ENCODE assay signal across 10 cellular contexts in genomic region chr3:46717447-46718231, GRCh38. TPM values are rescaled to one million over a fixed set of nuclear protein-coding genes. Genes with fewer than 3 reads are reported as not detected.
DNase-seq lines count a peak whose midpoint lies in the region; ATAC-seq and TF ChIP-seq lines count a peak whose summit lies in the region.
"Had no signal": no experiment of that assay in that cellular context is flagged by ENCODE, and none has a peak within 500 bp of the region (broad histone marks: within the 10 kb centered on the region; RNA-seq: fewer than 3 reads in every experiment).

Gene PRSS50 (minus strand): TSS chr3:46717869. CDS start chr3:46717824, 45 bp downstream.

- TF ChIP-seq CTCF in AG10803 (conservative IDR thresholded peaks at IDR 0.05; ENCODE audit: low read length), result peak; percentile 7; the same call in 1 of the 2 replicates
- peak; percentile 27 for TF ChIP-seq CTCF in natural killer cell (IDR thresholded peaks at IDR 0.05)

- CTCF ChIA-PET in CD8-positive, alpha-beta memory T cell (lab: Charles Lee), result no interaction called here

- POLR2A ChIA-PET in activated naive CD8-positive, alpha-beta T cell treated with anti-CD3 and anti-CD28 coated beads, Interleukin-2, amount 10 ng/mL, durations not matched to agents 7 days and 5 days (lab: Charles Lee), result no interaction called here
- POLR2A ChIA-PET in CD8-positive, alpha-beta memory T cell (lab: Charles Lee), result no interaction called here

- H3K4me1 Mint-ChIP-seq in activated naive CD8-positive, alpha-beta T cell treated with anti-CD3 and anti-CD28 coated beads, Interleukin-2, amount 10 ng/mL, durations not matched to agents 7 days and 5 days, result no peaks in the 10 kb centered on the region
- H3K4me1 Mint-ChIP-seq in natural killer cell, result peaks cover 0 to 4% of the 10 kb centered on the region in 2 donors
- H3K4me1 Mint-ChIP-seq in CD8-positive, alpha-beta memory T cell, result no peaks in the 10 kb centered on the region

- no peaks in the 10 kb centered on the region for H3K4me1 ChIP-seq in CD8-positive, alpha-beta memory T cell (ENCODE audit: insufficient read depth, low read length)

- H3K36me3 ChIP-seq in H7 (replicated peaks; ENCODE audit: control insufficient read depth, insufficient read depth, low read length), result no peaks in the 10 kb centered on the region
- H3K36me3 ChIP-seq in CD8-positive, alpha-beta memory T cell (ENCODE audit: insufficient read depth, low read length), result no peaks in the 10 kb centered on the region

- peaks cover 21% of the 10 kb centered on the region for H3K27me3 Mint-ChIP-seq in activated naive CD8-positive, alpha-beta T cell treated with anti-CD3 and anti-CD28 coated beads, Interleukin-2, amount 10 ng/mL, durations not matched to agents 7 days and 5 days
- peaks cover 0 to 18% of the 10 kb centered on the region in 2 donors for H3K27me3 Mint-ChIP-seq in natural killer cell (ENCODE audit: low read depth in 2 of 2)
- H3K27me3 Mint-ChIP-seq in CD8-positive, alpha-beta memory T cell, result peaks cover 20 to 31% of the 10 kb centered on the region in 2 donors

- no peak within 1 kb of the TSS for H3K27ac Mint-ChIP-seq in activated naive CD8-positive, alpha-beta T cell treated with anti-CD3 and anti-CD28 coated beads, Interleukin-2, amount 10 ng/mL, durations not matched to agents 7 days and 5 days
- H3K27ac Mint-ChIP-seq in natural killer cell, result no peak within 1 kb of the TSS
- peak within 1 kb of the TSS in 1 of 8 donors; percentile 64 for H3K27ac Mint-ChIP-seq in CD8-positive, alpha-beta memory T cell

- peak; percentile 57 for ATAC-seq in activated naive CD8-positive, alpha-beta T cell treated with anti-CD3 and anti-CD28 coated beads, Interleukin-2, amount 10 ng/mL, durations not matched to agents 7 days and 5 days (ENCODE audit: low read depth)
- ATAC-seq in natural killer cell (peak in 2 of 3 donors; percentile 67 to 71), HG03045 (IDR thresholded peaks at IDR 0.05; ENCODE audit: unreplicated experiment) (no peak), HG03565 (IDR thresholded peaks at IDR 0.05; ENCODE audit: unreplicated experiment) (no peak)

- DNase-seq in AG10803 (ENCODE audit: low read depth) (no peak), H7 (peak; percentile 97), natural killer cell (no peak), substantia nigra (lab: John Stamatoyannopoulos, UW) (no peak)
- no peak for DNase-seq in activated naive CD8-positive, alpha-beta T cell treated with anti-CD3 and anti-CD28 coated beads, Interleukin-2, amount 10 ng/mL, durations not matched to agents 7 days and 5 days
- DNase-seq in CD8-positive, alpha-beta memory T cell, result no peak
- DNase-seq: NCI-H446 treated with DMSO at 0.1 percent for 48 hours, nucleus accumbens had no signal

- H3K4me3 Mint-ChIP-seq in activated naive CD8-positive, alpha-beta T cell treated with anti-CD3 and anti-CD28 coated beads, Interleukin-2, amount 10 ng/mL, durations not matched to agents 7 days and 5 days, result no peak within 1 kb of the TSS
- H3K4me3 Mint-ChIP-seq in natural killer cell, result no peak within 1 kb of the TSS
- H3K4me3 Mint-ChIP-seq in CD8-positive, alpha-beta memory T cell, result no peak within 1 kb of the TSS

- no peak within 1 kb of the TSS for H3K4me3 ChIP-seq in AG10803 (ENCODE audit: low read length)
- no peak within 1 kb of the TSS for H3K4me3 ChIP-seq in H7 (ENCODE audit: insufficient read depth, low read depth, low read length)
- no peak within 1 kb of the TSS for H3K4me3 ChIP-seq in CD8-positive, alpha-beta memory T cell (ENCODE audit: low read length)

- no peak within 1 kb of the TSS for H3K27ac ChIP-seq in substantia nigra (ENCODE audit: low read depth, low read length, poor library complexity, severe bottlenecking)
- H3K27ac ChIP-seq in CD8-positive, alpha-beta memory T cell (ENCODE audit: low read depth, low read length), result no peak within 1 kb of the TSS

- intact Hi-C loops in natural killer cell (cut with micrococcal nuclease), result no loop called here

- H3K9me3 Mint-ChIP-seq in activated naive CD8-positive, alpha-beta T cell treated with anti-CD3 and anti-CD28 coated beads, Interleukin-2, amount 10 ng/mL, durations not matched to agents 7 days and 5 days, result no peaks in the 10 kb centered on the region
- H3K9me3 Mint-ChIP-seq in natural killer cell, result peaks cover 0 to 3% of the 10 kb centered on the region in 2 donors
- peaks cover 0 to 6% (median 0%) of the 10 kb centered on the region in 5 donors for H3K9me3 Mint-ChIP-seq in CD8-positive, alpha-beta memory T cell

- H3K36me3 Mint-ChIP-seq in activated naive CD8-positive, alpha-beta T cell treated with anti-CD3 and anti-CD28 coated beads, Interleukin-2, amount 10 ng/mL, durations not matched to agents 7 days and 5 days, result no peaks in the 10 kb centered on the region
- H3K36me3 Mint-ChIP-seq in natural killer cell, result no peaks in the 10 kb centered on the region
- H3K36me3 Mint-ChIP-seq in CD8-positive, alpha-beta memory T cell, result no peaks in the 10 kb centered on the region

- no peaks in the 10 kb centered on the region for H3K27me3 ChIP-seq in H7 (ENCODE audit: control insufficient read depth, insufficient read depth, low read length)
- no peaks in the 10 kb centered on the region for H3K27me3 ChIP-seq in CD8-positive, alpha-beta memory T cell (ENCODE audit: insufficient read depth, low read length, poor library complexity, severe bottlenecking)

- H3K9me3 ChIP-seq in CD8-positive, alpha-beta memory T cell (ENCODE audit: low read length), result no peaks in the 10 kb centered on the region

RNA-seq across cellular contexts. Expression of gene PRSS50, which starts in this region (rescaled TPM):
- 0.07 and 0.92 TPM in 2 replicates for total RNA-seq in H7 (2014; rRNA removed; shearing (Covaris generic))
- total RNA-seq in activated naive CD8-positive, alpha-beta T cell treated with anti-CD3 and anti-CD28 coated beads, Interleukin-2, amount 10 ng/mL, durations not matched to agents 7 days and 5 days, result not detected
- total RNA-seq in natural killer cell, result under 1 TPM in 1 of 3 donors, not detected in 2; 0.16 TPM
- total RNA-seq in CD8-positive, alpha-beta memory T cell, result not detected
- polyA plus RNA-seq in CD8-positive, alpha-beta memory T cell, result 0.13 TPM

Comparison
In these comparisons a context has a peak if more than half of its experiments do, and no peak if none do; other contexts are left out.
1. Peak in DNase-seq in H7; RNA of the gene not detected or under 1 TPM.
2. Peak in ATAC-seq in activated naive CD8-positive, alpha-beta T cell treated with anti-CD3 and anti-CD28 coated beads, Interleukin-2, amount 10 ng/mL, durations not matched to agents 7 days and 5 days; RNA of the gene not detected or under 1 TPM.
3. Peak in ATAC-seq in natural killer cell; RNA of the gene not detected or under 1 TPM.